ENCODE assay signal across 34 cellular contexts in the genomic region with DNA sequence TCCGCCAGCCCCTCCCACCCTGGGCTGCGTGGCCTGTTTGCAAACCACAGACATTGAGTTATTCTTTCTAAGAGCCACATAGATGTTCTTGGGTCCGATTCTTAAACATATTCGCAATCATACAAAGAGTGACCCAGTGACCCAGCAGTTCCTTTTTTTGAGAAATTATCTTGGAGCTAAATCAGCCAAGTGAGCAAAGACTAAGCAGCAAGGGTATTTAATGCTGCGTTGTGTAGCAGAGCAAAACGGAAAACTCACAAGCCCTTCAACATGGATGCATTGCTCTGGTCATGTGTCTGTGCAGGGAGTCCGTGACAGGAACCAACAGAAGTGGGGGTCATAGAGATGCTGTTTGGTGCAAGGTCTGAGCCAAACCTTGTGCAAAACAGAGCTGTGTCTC.
DNase-seq lines count a peak whose midpoint lies in the region; ATAC-seq, FAIRE-seq and TF ChIP-seq lines count a peak whose summit lies in the region.
"Had no signal": no experiment of that assay in that cellular context is flagged by ENCODE, and none has a peak within 500 bp of the region (broad histone marks: within the 10 kb centered on the region; RNA-seq: fewer than 3 reads in every experiment).

No MANE protein-coding gene starts in this region.

- CTCF ChIA-PET in K562 (lab: Yijun Ruan, JAX; ENCODE audit: low intra/inter-chr PET ratio) = no interaction called here

- no peak for TF ChIP-seq CTCF in K562 (IDR thresholded peaks at IDR 0.05 in 2 of 3, conservative IDR thresholded peaks at IDR 0.05 in 1 of 3; ENCODE audit: insufficient read depth in 2 of 3, low read depth in 1 of 3, low read length in 3 of 3)
- no peak for TF ChIP-seq CTCF in osteoblast (IDR thresholded peaks at IDR 0.05; ENCODE audit: extremely low read depth, low read depth, low read length)
- no peak for TF ChIP-seq CTCF in GM13976 (IDR thresholded peaks at IDR 0.05; ENCODE audit: borderline replicate concordance, control extremely low read depth, extremely low read depth, insufficient read depth, missing control alignments)
- no peak for TF ChIP-seq CTCF in esophagus muscularis mucosa (IDR thresholded peaks at IDR 0.05)

- no peaks in the 10 kb centered on the region for H3K36me3 ChIP-seq in K562 (ENCODE audit: control insufficient read depth, insufficient read depth, low read length)
- no peaks in the 10 kb centered on the region for H3K36me3 ChIP-seq in osteoblast (ENCODE audit: insufficient read depth, low read length)
- no peaks in the 10 kb centered on the region for H3K36me3 ChIP-seq in esophagus muscularis mucosa
- H3K36me3 ChIP-seq: BE2C; BLaER1; BLaER1 treated with 17β-estradiol and CSF1 and Interleukin-3, amounts not matched to agents 10 nM and 100 nM had no signal

- no peak for FAIRE-seq in K562 (lab: Jason Lieb, UNC)
- FAIRE-seq: A204.1, A549, D721Med had no signal

- no peaks in the 10 kb centered on the region for H3K27me3 Mint-ChIP-seq in T-helper 2 cell treated with Interferon-gamma antibody and Interleukin-4, amounts not matched to agents 5 μg/mL and 100 μg/mL, for 36 hours (ENCODE audit: low read depth)
- H3K27me3 Mint-ChIP-seq: CD4-positive, CD25-positive, alpha-beta regulatory T cell had no signal

- H3K9me1 ChIP-seq in K562 (ENCODE audit: control insufficient read depth, insufficient read depth, low read length) = no peaks in the 10 kb centered on the region

- no peak overlapping the region for H3K4me3 ChIP-seq in K562
- H3K4me3 ChIP-seq in osteoblast (ENCODE audit: insufficient read depth, low read length) = no peak overlapping the region
- no peak overlapping the region for H3K4me3 ChIP-seq in esophagus muscularis mucosa
- H3K4me3 ChIP-seq: A549; BLaER1; BLaER1 treated with 17β-estradiol and CSF1 and Interleukin-3, amounts not matched to agents 10 nM and 100 nM had no signal

- H2AFZ ChIP-seq in K562 (ENCODE audit: low read depth, low read length) (no peak overlapping the region), osteoblast (ENCODE audit: low read length) (no peak overlapping the region)

- H3K9me3 ChIP-seq in K562 (replicated peaks; ENCODE audit: control insufficient read depth, insufficient read depth, low read depth, low read length) = no peaks in the 10 kb centered on the region
- H3K9me3 ChIP-seq in osteoblast (ENCODE audit: low read depth, low read length) = no peaks in the 10 kb centered on the region
- H3K9me3 ChIP-seq in esophagus muscularis mucosa = no peaks in the 10 kb centered on the region
- H3K9me3 ChIP-seq: A549; BE2C; BLaER1; BLaER1 treated with 17β-estradiol and CSF1 and Interleukin-3, amounts not matched to agents 10 nM and 100 nM; Caco-2 had no signal

- intact Hi-C loops in K562 (cut with micrococcal nuclease) (no loop called here), esophagus muscularis mucosa (cut with DNase I) (no loop called here)

- H3K27me3 ChIP-seq in K562 (ENCODE audit: control insufficient read depth in 2 of 2, insufficient read depth in 2 of 2, low read length in 2 of 2) (peaks cover 12 to 74% of the 10 kb centered on the region in 2 experiments; a peak in 3 of 5 replicates), osteoblast (ENCODE audit: insufficient read depth, low read length) (peaks cover 10% of the 10 kb centered on the region), esophagus muscularis mucosa (peaks cover 0 to 83% (median 2%) of the 10 kb centered on the region in 4 donors)
- H3K27me3 ChIP-seq: BE2C had no signal

- TF ChIP-seq POLR2A in K562 (conservative IDR thresholded peaks at IDR 0.05) = no peak
- TF ChIP-seq POLR2A in esophagus muscularis mucosa (IDR thresholded peaks at IDR 0.05; ENCODE audit: low read depth) = no peak

- no peaks in the 10 kb centered on the region for H3K9me3 Mint-ChIP-seq in T-helper 2 cell treated with Interferon-gamma antibody and Interleukin-4, amounts not matched to agents 5 μg/mL and 100 μg/mL, for 36 hours
- H3K9me3 Mint-ChIP-seq: CD14-positive monocyte; CD4-positive, alpha-beta memory T cell; CD4-positive, alpha-beta T cell; CD4-positive, CD25-positive, alpha-beta regulatory T cell; CD8-positive, alpha-beta memory T cell; CD8-positive, alpha-beta T cell had no signal

- H3K4me1 Mint-ChIP-seq in T-helper 2 cell treated with Interferon-gamma antibody and Interleukin-4, amounts not matched to agents 5 μg/mL and 100 μg/mL, for 36 hours (ENCODE audit: low read depth) = no peaks in the 10 kb centered on the region
- H3K4me1 Mint-ChIP-seq: B cell; CD14-positive monocyte; CD8-positive, alpha-beta memory T cell had no signal

- H3K4me2 ChIP-seq in K562 (ENCODE audit: insufficient read depth, low read length) = no peak overlapping the region
- no peak overlapping the region for H3K4me2 ChIP-seq in osteoblast (ENCODE audit: insufficient read depth, low read length)
- H3K4me2 ChIP-seq: A549; BLaER1; BLaER1 treated with 17β-estradiol and CSF1 and Interleukin-3, amounts not matched to agents 10 nM and 100 nM had no signal

- no peaks in the 10 kb centered on the region for H3K36me3 Mint-ChIP-seq in T-helper 2 cell treated with Interferon-gamma antibody and Interleukin-4, amounts not matched to agents 5 μg/mL and 100 μg/mL, for 36 hours (ENCODE audit: low read depth)
- H3K36me3 Mint-ChIP-seq: CD14-positive monocyte; CD4-positive, alpha-beta memory T cell; CD4-positive, CD25-positive, alpha-beta regulatory T cell; CD8-positive, alpha-beta memory T cell; CD8-positive, alpha-beta T cell had no signal

- in situ Hi-C loops in K562 (cut with MboI) (no loop called here), GM13976 (cut with MboI; ENCODE audit: low sequenced_read_pairs, unreplicated experiment) (no loop called here)

- no TSS peak for BruUV-seq in K562 (replicated peaks; lab: Mats Ljungman, UMichigan)

- TF ChIP-seq RAD21 in K562 (CRISPR knock-in tag; conservative IDR thresholded peaks at IDR 0.05 in 1 of 2, IDR thresholded peaks at IDR 0.05 in 1 of 2) = no peak

- H3K79me2 ChIP-seq in K562 (ENCODE audit: control insufficient read depth, insufficient read depth, low read length) (no peaks in the 10 kb centered on the region), osteoblast (ENCODE audit: insufficient read depth, low read length) (no peaks in the 10 kb centered on the region)

- DNase-seq in OCI-M1 (lab: John Stamatoyannopoulos, UW) (peak; percentile 18), K562 (ENCODE audit: extremely low read depth in 1 of 4, low spot score in 3 of 4) (no peak), osteoblast (ENCODE audit: insufficient read length, low spot score, missing footprints) (peak; percentile 91), GM13976 (ENCODE audit: low spot score) (no peak), esophagus muscularis mucosa (ENCODE audit: extremely low spot score) (no peak)
- DNase-seq in T-helper 2 cell treated with Interferon-gamma antibody and Interleukin-4, amounts not matched to agents 5 μg/mL and 100 μg/mL, for 36 hours (ENCODE audit: low spot score) = no peak
- DNase-seq: 8988T; ACHN; AML-193; C1 segment of cervical spinal cord; Caco-2; Calu3; CD4-positive, alpha-beta memory T cell; CD4-positive, alpha-beta T cell; CD4-positive, CD25-positive, alpha-beta regulatory T cell; CD8-positive, alpha-beta memory T cell; CD8-positive, alpha-beta T cell; COR-L47; DMS 273 treated with DMSO at 0.1 percent for 48 hours; DMS153; DMS53; DMS79; DND-41; EL had no signal

- H3K27ac ChIP-seq in K562 (ENCODE audit: extremely low read depth, low read depth, low read length) = no peak overlapping the region
- no peak overlapping the region for H3K27ac ChIP-seq in osteoblast (ENCODE audit: low read depth, low read length)
- H3K27ac ChIP-seq in esophagus muscularis mucosa (replicated peaks in 1 of 4) = no peak overlapping the region
- H3K27ac ChIP-seq: 22Rv1; A549; BLaER1; BLaER1 treated with 17β-estradiol and CSF1 and Interleukin-3, amounts not matched to agents 10 nM and 100 nM; C4-2B had no signal

- H4K20me1 ChIP-seq in K562 (replicated peaks; ENCODE audit: control insufficient read depth, insufficient read depth, low read length) (peaks cover 8% of the 10 kb centered on the region; the same call in 1 of the 2 replicates), osteoblast (ENCODE audit: insufficient read depth, low read length) (no peaks in the 10 kb centered on the region)
- H4K20me1 ChIP-seq: BLaER1 had no signal

- POLR2A ChIA-PET in K562 (lab: Yijun Ruan, JAX) = interaction anchor here (0.6 to 1.2 kb wide), 3 partner anchors 26 to 173 kb away, joined by 3 to 5 read pairs (median 3); no protein-coding TSS in a partner anchor

- no peak overlapping the region for H3K27ac Mint-ChIP-seq in T-helper 2 cell treated with Interferon-gamma antibody and Interleukin-4, amounts not matched to agents 5 μg/mL and 100 μg/mL, for 36 hours
- H3K27ac Mint-ChIP-seq: B cell; CD14-positive monocyte; CD4-positive, alpha-beta memory T cell; CD4-positive, alpha-beta T cell; CD4-positive, CD25-positive, alpha-beta regulatory T cell; CD8-positive, alpha-beta memory T cell; CD8-positive, alpha-beta T cell had no signal

- peaks cover 0 to 5% of the 10 kb centered on the region in 2 experiments; a peak in 2 of 5 replicates for H3K4me1 ChIP-seq in K562 (replicated peaks in 1 of 2; ENCODE audit: control insufficient read depth in 2 of 2, insufficient read depth in 2 of 2, low read length in 2 of 2)
- no peaks in the 10 kb centered on the region for H3K4me1 ChIP-seq in osteoblast (ENCODE audit: insufficient read depth, low read length)
- peaks cover 10 to 40% (median 33%) of the 10 kb centered on the region in 4 donors for H3K4me1 ChIP-seq in esophagus muscularis mucosa
- H3K4me1 ChIP-seq: A549, Caco-2 had no signal

- WGBS in K562 (ENCODE audit: insufficient coverage, low coverage, missing lambda C conversion rate) = 0% methylated on average over 6 of the region's 7 CpGs
- 83% methylated on average over 7 of the region's 7 CpGs for WGBS in esophagus muscularis mucosa

- no peak for TF ChIP-seq EP300 in K562 (IDR thresholded peaks at IDR 0.05; ENCODE audit: low read length)
- no peak for TF ChIP-seq EP300 in esophagus muscularis mucosa (IDR thresholded peaks at IDR 0.05)

- no peak for ATAC-seq in K562
- ATAC-seq: CD8-positive, alpha-beta T cell had no signal

- no peak overlapping the region for H3K9ac ChIP-seq in K562 (ENCODE audit: insufficient read depth in 1 of 2, low read depth in 2 of 2, low read length in 2 of 2)
- H3K9ac ChIP-seq: BLaER1; BLaER1 treated with 17β-estradiol and CSF1 and Interleukin-3, amounts not matched to agents 10 nM and 100 nM had no signal

- no peak overlapping the region for H3K4me3 Mint-ChIP-seq in T-helper 2 cell treated with Interferon-gamma antibody and Interleukin-4, amounts not matched to agents 5 μg/mL and 100 μg/mL, for 36 hours
- H3K4me3 Mint-ChIP-seq: B cell; CD14-positive monocyte; CD4-positive, alpha-beta memory T cell; CD4-positive, alpha-beta T cell; CD4-positive, CD25-positive, alpha-beta regulatory T cell; CD8-positive, alpha-beta memory T cell; CD8-positive, alpha-beta T cell had no signal

Comparison
In these comparisons a context has a peak if more than half of its experiments do, and no peak if none do; other contexts are left out.
1. DNase-seq: peak in OCI-M1 (single experiment) and osteoblast (single experiment); none in K562 (0 of 4), T-helper 2 cell treated with Interferon-gamma antibody and Interleukin-4, amounts not matched to agents 5 μg/mL and 100 μg/mL, for 36 hours (single experiment), GM13976 (single experiment) and esophagus muscularis mucosa (single experiment).